Comparison of ENCODE assay signal across 9 cellular contexts in the genomic region with DNA sequence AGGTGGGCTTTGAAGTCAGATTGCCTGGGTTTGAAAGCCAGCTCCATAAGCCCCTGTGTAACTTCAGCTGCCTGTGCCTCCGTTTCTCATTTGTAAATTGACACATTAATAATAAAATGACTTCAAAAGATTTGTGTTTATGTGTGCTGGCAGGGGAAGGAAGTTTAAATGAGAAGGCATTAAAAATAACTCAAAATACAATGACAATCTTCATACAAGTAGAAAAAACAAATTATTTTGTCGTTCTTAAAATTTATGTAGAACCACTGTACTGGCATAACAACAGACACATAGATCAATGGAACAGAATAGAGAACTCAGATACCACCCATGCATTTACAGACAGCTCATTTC.
A peak's percentile ranks its signal among the peaks of the same experiment; 100 is the strongest.
DNase-seq lines count a peak whose midpoint lies in the region; ATAC-seq and TF ChIP-seq lines count a peak whose summit lies in the region.
"Had no signal": no experiment of that assay in that cellular context is flagged by ENCODE, and none has a peak within 500 bp of the region (broad histone marks: within the 10 kb centered on the region; RNA-seq: fewer than 3 reads in every experiment).

No MANE protein-coding gene starts in this region.

- peaks cover 0 to 6% (median 4%) of the 10 kb centered on the region in 3 donors for H3K36me3 Mint-ChIP-seq in CD8-positive, alpha-beta memory T cell

- no peak for TF ChIP-seq EP300 in suprapubic skin (IDR thresholded peaks at IDR 0.05)

- no peaks in the 10 kb centered on the region for H3K9me3 ChIP-seq in CD8-positive, alpha-beta memory T cell (ENCODE audit: low read length)
- H3K9me3 ChIP-seq in OCI-LY3 (ENCODE audit: insufficient read depth, low read length) (no peaks in the 10 kb centered on the region), osteoblast (ENCODE audit: low read depth, low read length) (no peaks in the 10 kb centered on the region), suprapubic skin (no peaks in the 10 kb centered on the region)
- H3K9me3 ChIP-seq: SJSA1 had no signal

- TF ChIP-seq POLR2A in suprapubic skin (IDR thresholded peaks at IDR 0.05), result no peak

- H4K20me1 ChIP-seq in OCI-LY3 (ENCODE audit: insufficient read depth, low read length), result no peaks in the 10 kb centered on the region
- no peaks in the 10 kb centered on the region for H4K20me1 ChIP-seq in osteoblast (ENCODE audit: insufficient read depth, low read length)

- H3K79me2 ChIP-seq in OCI-LY3 (ENCODE audit: low read length) (no peaks in the 10 kb centered on the region), osteoblast (ENCODE audit: insufficient read depth, low read length) (no peaks in the 10 kb centered on the region)

- H3K4me2 ChIP-seq in OCI-LY3 (ENCODE audit: low read length) (peak overlapping the region; percentile 92), osteoblast (ENCODE audit: insufficient read depth, low read length) (peak overlapping the region; percentile 82)

- POLR2A ChIA-PET in CD8-positive, alpha-beta memory T cell (lab: Charles Lee), result interaction anchor here (0.8 to 1.0 kb wide), 3 partner anchors 82 to 84 kb away, joined by 3 to 5 read pairs (median 3); partner anchors contain the start of gene PPM1A

- peak overlapping the region in 4 of 8 donors; percentile 77 to 94 (median 90) for H3K27ac Mint-ChIP-seq in CD8-positive, alpha-beta memory T cell

- no peak for ATAC-seq in HG03442 (IDR thresholded peaks at IDR 0.05; ENCODE audit: unreplicated experiment)

- WGBS in suprapubic skin, result 38% methylated on average over 2 of the region's 2 CpGs

- H3K4me3 ChIP-seq in CD8-positive, alpha-beta memory T cell (ENCODE audit: low read length), result peak overlapping the region; percentile 79
- H3K4me3 ChIP-seq in OCI-LY3 (ENCODE audit: low read length) (peak overlapping the region; percentile 79), coronary artery (peak overlapping the region; percentile 63), osteoblast (ENCODE audit: insufficient read depth, low read length) (peak overlapping the region; percentile 64), suprapubic skin (no peak overlapping the region)
- H3K4me3 ChIP-seq: SJSA1 had no signal

- peaks cover 9% of the 10 kb centered on the region for H3K4me1 ChIP-seq in CD8-positive, alpha-beta memory T cell (ENCODE audit: insufficient read depth, low read length)
- H3K4me1 ChIP-seq in OCI-LY3 (ENCODE audit: low read length) (peaks cover 23% of the 10 kb centered on the region), osteoblast (ENCODE audit: insufficient read depth, low read length) (no peaks in the 10 kb centered on the region), suprapubic skin (peaks cover 22% of the 10 kb centered on the region)
- H3K4me1 ChIP-seq: SJSA1 had no signal

- peaks cover 22 to 32% (median 25%) of the 10 kb centered on the region in 3 donors for H3K4me1 Mint-ChIP-seq in CD8-positive, alpha-beta memory T cell

- no peak overlapping the region for H3K27ac ChIP-seq in CD8-positive, alpha-beta memory T cell (ENCODE audit: low read depth, low read length)
- no peak overlapping the region; the same call in 1 of the 2 replicates for H3K27ac ChIP-seq in OCI-LY3 (ENCODE audit: low read length)
- no peak overlapping the region for H3K27ac ChIP-seq in coronary artery
- H3K27ac ChIP-seq in osteoblast (ENCODE audit: low read depth, low read length), result no peak overlapping the region
- H3K27ac ChIP-seq in suprapubic skin, result no peak overlapping the region
- H3K27ac ChIP-seq: SJSA1 had no signal

- no peaks in the 10 kb centered on the region for H3K27me3 ChIP-seq in CD8-positive, alpha-beta memory T cell (ENCODE audit: insufficient read depth, low read length, poor library complexity, severe bottlenecking)
- H3K27me3 ChIP-seq in OCI-LY3 (ENCODE audit: low read depth, low read length) (peaks cover 21% of the 10 kb centered on the region), osteoblast (ENCODE audit: insufficient read depth, low read length) (peaks cover 19% of the 10 kb centered on the region), suprapubic skin (peaks cover 30% of the 10 kb centered on the region)

- H3K4me3 Mint-ChIP-seq in CD8-positive, alpha-beta memory T cell, result peak overlapping the region; percentile 91 to 99 (median 96)

- peaks cover 41 to 60% of the 10 kb centered on the region in 2 donors for H3K27me3 Mint-ChIP-seq in CD8-positive, alpha-beta memory T cell

- H2AFZ ChIP-seq in OCI-LY3 (ENCODE audit: low read depth, low read length) (peak overlapping the region; percentile 90), osteoblast (ENCODE audit: low read length) (no peak overlapping the region)

- no peaks in the 10 kb centered on the region for H3K36me3 ChIP-seq in CD8-positive, alpha-beta memory T cell (ENCODE audit: insufficient read depth, low read length)
- H3K36me3 ChIP-seq in OCI-LY3 (replicated peaks; ENCODE audit: low read depth, low read length) (no peaks in the 10 kb centered on the region), osteoblast (ENCODE audit: insufficient read depth, low read length) (no peaks in the 10 kb centered on the region), suprapubic skin (no peaks in the 10 kb centered on the region)
- H3K36me3 ChIP-seq: SJSA1 had no signal

- H3K9me3 Mint-ChIP-seq in CD8-positive, alpha-beta memory T cell, result peaks cover 0 to 1% (median 0%) of the 10 kb centered on the region in 5 donors

- CTCF ChIA-PET in CD8-positive, alpha-beta memory T cell (lab: Charles Lee), result interaction anchor here (0.7 to 2.6 kb wide), 24 partner anchors 11 to 1414 kb away, joined by 3 to 11 read pairs (median 4); partner anchors contain the start of genes JKAMP and L3HYPDH

- TF ChIP-seq CTCF in OCI-LY3 (IDR thresholded peaks at IDR 0.05; ENCODE audit: low read depth, low read length) (no peak), coronary artery (IDR thresholded peaks at IDR 0.05) (no peak), osteoblast (IDR thresholded peaks at IDR 0.05; ENCODE audit: extremely low read depth, low read depth, low read length) (no peak), suprapubic skin (IDR thresholded peaks at IDR 0.05) (no peak)

- peak overlapping the region; percentile 77 for H3K9ac ChIP-seq in OCI-LY3 (ENCODE audit: low read length)

- no peak for DNase-seq in CD8-positive, alpha-beta memory T cell
- DNase-seq in coronary artery (ENCODE audit: low spot score) (no peak), osteoblast (ENCODE audit: insufficient read length, low spot score, missing footprints) (no peak), EL (no peak), glomerular visceral epithelial cell (ENCODE audit: extremely low spot score) (no peak), suprapubic skin (ENCODE audit: low spot score in 2 of 2) (no peak)
